26 cellular contexts compared by ENCODE assay signal in genomic region chr16:72807287-72807686, GRCh38.
"Had no signal": no experiment of that assay in that cellular context is flagged by ENCODE, and none has a peak within 500 bp of the region (broad histone marks: within the 10 kb centered on the region; RNA-seq: fewer than 3 reads in every experiment).

No MANE protein-coding gene starts in this region.

- DNase-seq: activated CD4-positive, alpha-beta T cell treated with anti-CD3 and anti-CD28 coated beads for 4 hours; activated CD4-positive, alpha-beta T cell treated with anti-CD3 and anti-CD28 coated beads, Interleukin-2, amount 50 U/mL, for 48 hours; activated CD4-positive, CD25-positive, alpha-beta regulatory T cell; activated CD8-positive, alpha-beta memory T cell treated with anti-CD3 and anti-CD28 coated beads, Interleukin-2, amount 50 U/mL, for 48 hours; activated naive CD4-positive, alpha-beta T cell; activated T-cell treated with anti-CD3 and anti-CD28 coated beads, Interleukin-2, amount 50 U/mL, for 4 hours; adrenal gland; central memory CD4-positive, alpha-beta T cell; dermis blood vessel endothelial cell; effector CD8-positive, alpha-beta T cell; foreskin keratinocyte; glutamatergic neuron; immature natural killer cell; naive thymus-derived CD4-positive, alpha-beta T cell; retina; stimulated activated CD4-positive, alpha-beta T cell treated with anti-CD3 and anti-CD28 coated beads, Interleukin-4, amount 100 ng/mL, for 1 hour; stimulated activated naive CD4-positive, alpha-beta T cell; testis; upper lobe of left lung had no signal

- H3K36me3 Mint-ChIP-seq: naive thymus-derived CD4-positive, alpha-beta T cell had no signal

- ATAC-seq: activated T-cell treated with anti-CD3 and anti-CD28 coated beads, Interleukin-2, amount 50 U/mL, for 4 hours; foreskin keratinocyte; left lobe of liver; naive thymus-derived CD4-positive, alpha-beta T cell had no signal

- H3K27ac Mint-ChIP-seq: activated naive CD8-positive, alpha-beta T cell; activated T-helper 2 cell treated with anti-CD3 and anti-CD28 coated beads, Interferon-gamma antibody, Interleukin-2, Interleukin-4, amounts not matched to agents 10 μg/mL and 5 μg/mL and 100 μg/mL, durations not matched to agents 14 hours and 24 hours and 36 hours; immature natural killer cell; naive thymus-derived CD4-positive, alpha-beta T cell; neural progenitor cell had no signal

- H3K9ac ChIP-seq: neural progenitor cell had no signal

- H3K79me2 ChIP-seq: hepatocyte had no signal

- H3K4me1 ChIP-seq: adrenal gland, foreskin keratinocyte, neural progenitor cell, upper lobe of left lung had no signal

- H3K9me3 Mint-ChIP-seq: activated T-cell treated with anti-CD3 and anti-CD28 coated beads, Interleukin-2, amount 50 U/mL, for 4 hours; activated T-helper 2 cell treated with anti-CD3 and anti-CD28 coated beads, Interferon-gamma antibody, Interleukin-2, Interleukin-4, amounts not matched to agents 10 μg/mL and 5 μg/mL and 100 μg/mL, durations not matched to agents 14 hours and 24 hours and 36 hours; immature natural killer cell; neural progenitor cell had no signal

- H3K36me3 ChIP-seq: neural progenitor cell had no signal

- H3K9me3 ChIP-seq: adrenal gland, ascending aorta, testis, upper lobe of left lung had no signal

- H3K27ac ChIP-seq: adrenal gland, ascending aorta, foreskin keratinocyte, hepatocyte, neural progenitor cell, testis, upper lobe of left lung had no signal

- H3K27me3 Mint-ChIP-seq: activated naive CD8-positive, alpha-beta T cell; naive thymus-derived CD4-positive, alpha-beta T cell had no signal

- H3K4me3 ChIP-seq: adrenal gland, ascending aorta, hepatocyte, lung, neural progenitor cell, testis, upper lobe of left lung had no signal

- H3K27me3 ChIP-seq: adrenal gland, ascending aorta, foreskin keratinocyte, hepatocyte, neural progenitor cell, testis, upper lobe of left lung had no signal

- H3K4me3 Mint-ChIP-seq: activated naive CD8-positive, alpha-beta T cell; activated T-cell treated with anti-CD3 and anti-CD28 coated beads, Interleukin-2, amount 50 U/mL, for 4 hours; immature natural killer cell; naive thymus-derived CD4-positive, alpha-beta T cell; neural progenitor cell had no signal

- H3K4me1 Mint-ChIP-seq: naive thymus-derived CD4-positive, alpha-beta T cell had no signal

- H2AFZ ChIP-seq: hepatocyte, neural progenitor cell had no signal

- H3K4me2 ChIP-seq: hepatocyte, neural progenitor cell had no signal
